Comparison of ENCODE assay signal across 2 cellular contexts in the genomic region with DNA sequence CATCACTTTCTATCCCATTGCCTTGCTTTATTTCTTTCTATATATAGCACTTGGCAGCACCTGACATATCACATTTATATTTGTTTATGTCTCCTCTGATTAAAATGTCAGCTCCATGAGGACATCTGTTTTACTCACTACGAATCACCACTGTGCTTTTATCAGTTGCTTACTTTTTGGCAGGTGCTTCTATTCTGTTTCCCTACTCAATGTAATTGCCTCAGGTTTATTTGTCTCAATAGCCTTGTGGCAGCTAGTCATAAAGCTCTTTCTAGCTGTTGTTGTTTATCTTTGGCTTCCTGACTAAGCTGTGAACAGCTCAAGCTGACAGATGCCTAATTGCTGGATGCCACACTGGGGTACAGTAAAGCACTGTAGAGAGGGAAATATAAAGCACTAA.
TF ChIP-seq lines count a peak whose summit lies in the region.

No MANE protein-coding gene starts in this region.

TF ChIP-seq in IMR-90, 13 proteins besides CTCF, POLR2A, EP300 and RAD21:
- TF ChIP-seq, protein P1, sequence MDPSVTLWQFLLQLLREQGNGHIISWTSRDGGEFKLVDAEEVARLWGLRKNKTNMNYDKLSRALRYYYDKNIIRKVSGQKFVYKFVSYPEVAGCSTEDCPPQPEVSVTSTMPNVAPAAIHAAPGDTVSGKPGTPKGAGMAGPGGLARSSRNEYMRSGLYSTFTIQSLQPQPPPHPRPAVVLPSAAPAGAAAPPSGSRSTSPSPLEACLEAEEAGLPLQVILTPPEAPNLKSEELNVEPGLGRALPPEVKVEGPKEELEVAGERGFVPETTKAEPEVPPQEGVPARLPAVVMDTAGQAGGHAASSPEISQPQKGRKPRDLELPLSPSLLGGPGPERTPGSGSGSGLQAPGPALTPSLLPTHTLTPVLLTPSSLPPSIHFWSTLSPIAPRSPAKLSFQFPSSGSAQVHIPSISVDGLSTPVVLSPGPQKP (IDR thresholded peaks at IDR 0.05; ENCODE audit: borderline replicate concordance, low read depth, low read length), result no peak
- TF ChIP-seq BHLHE40 (IDR thresholded peaks at IDR 0.05; ENCODE audit: low read depth, low read length), result no peak
- TF ChIP-seq MAFK (IDR thresholded peaks at IDR 0.05; ENCODE audit: low read depth, low read length), result no peak
- no peak for TF ChIP-seq NFE2L2 (IDR thresholded peaks at IDR 0.05; ENCODE audit: low read depth, low read length)
- no peak for TF ChIP-seq RFX5 (IDR thresholded peaks at IDR 0.05; ENCODE audit: low read depth, low read length)
- TF ChIP-seq FOS (IDR thresholded peaks at IDR 0.05; ENCODE audit: low read depth, low read length), result no peak
- no peak for TF ChIP-seq CEBPB (IDR thresholded peaks at IDR 0.05; ENCODE audit: low read depth, low read length)
- no peak for TF ChIP-seq SMC3 (IDR thresholded peaks at IDR 0.05; ENCODE audit: low read depth, low read length)
- TF ChIP-seq, protein P2, sequence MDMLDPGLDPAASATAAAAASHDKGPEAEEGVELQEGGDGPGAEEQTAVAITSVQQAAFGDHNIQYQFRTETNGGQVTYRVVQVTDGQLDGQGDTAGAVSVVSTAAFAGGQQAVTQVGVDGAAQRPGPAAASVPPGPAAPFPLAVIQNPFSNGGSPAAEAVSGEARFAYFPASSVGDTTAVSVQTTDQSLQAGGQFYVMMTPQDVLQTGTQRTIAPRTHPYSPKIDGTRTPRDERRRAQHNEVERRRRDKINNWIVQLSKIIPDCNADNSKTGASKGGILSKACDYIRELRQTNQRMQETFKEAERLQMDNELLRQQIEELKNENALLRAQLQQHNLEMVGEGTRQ (IDR thresholded peaks at IDR 0.05; ENCODE audit: low read depth, low read length), result no peak
- no peak for TF ChIP-seq MXI1 (IDR thresholded peaks at IDR 0.05; ENCODE audit: borderline replicate concordance, low read depth, low read length)
- no peak for TF ChIP-seq MAZ (IDR thresholded peaks at IDR 0.05; ENCODE audit: borderline replicate concordance, low read depth, low read length)
- TF ChIP-seq CHD1 (IDR thresholded peaks at IDR 0.05; ENCODE audit: low read depth, low read length), result no peak
- TF ChIP-seq RCOR1 (IDR thresholded peaks at IDR 0.05; ENCODE audit: insufficient replicate concordance, low read length), result no peak

TF ChIP-seq in endothelial cell of umbilical vein, 7 proteins besides CTCF, POLR2A, EP300 and RAD21:
- no peak for TF ChIP-seq EZH2 (IDR thresholded peaks at IDR 0.05; ENCODE audit: borderline replicate concordance, low read depth, low read length, severe bottlenecking)
- TF ChIP-seq JUN (IDR thresholded peaks at IDR 0.05; ENCODE audit: borderline replicate concordance, insufficient read depth, insufficient read length, low read depth), result no peak
- TF ChIP-seq GATA2 (IDR thresholded peaks at IDR 0.05; ENCODE audit: insufficient read depth, insufficient read length, low read depth, low read length), result no peak
- TF ChIP-seq POLR2AphosphoS5 (IDR thresholded peaks at IDR 0.05; ENCODE audit: insufficient read depth, low read depth, low read length), result no peak
- no peak for TF ChIP-seq MYC (IDR thresholded peaks at IDR 0.05; ENCODE audit: low read depth, low read length)
- TF ChIP-seq, protein P3, sequence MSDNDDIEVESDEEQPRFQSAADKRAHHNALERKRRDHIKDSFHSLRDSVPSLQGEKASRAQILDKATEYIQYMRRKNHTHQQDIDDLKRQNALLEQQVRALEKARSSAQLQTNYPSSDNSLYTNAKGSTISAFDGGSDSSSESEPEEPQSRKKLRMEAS (IDR thresholded peaks at IDR 0.05; ENCODE audit: insufficient read depth, insufficient read length), result no peak
- TF ChIP-seq FOS (IDR thresholded peaks at IDR 0.05; ENCODE audit: borderline replicate concordance, insufficient read depth, low read length), result no peak
